Comparison of ENCODE assay signal across 22 cellular contexts in the genomic region with DNA sequence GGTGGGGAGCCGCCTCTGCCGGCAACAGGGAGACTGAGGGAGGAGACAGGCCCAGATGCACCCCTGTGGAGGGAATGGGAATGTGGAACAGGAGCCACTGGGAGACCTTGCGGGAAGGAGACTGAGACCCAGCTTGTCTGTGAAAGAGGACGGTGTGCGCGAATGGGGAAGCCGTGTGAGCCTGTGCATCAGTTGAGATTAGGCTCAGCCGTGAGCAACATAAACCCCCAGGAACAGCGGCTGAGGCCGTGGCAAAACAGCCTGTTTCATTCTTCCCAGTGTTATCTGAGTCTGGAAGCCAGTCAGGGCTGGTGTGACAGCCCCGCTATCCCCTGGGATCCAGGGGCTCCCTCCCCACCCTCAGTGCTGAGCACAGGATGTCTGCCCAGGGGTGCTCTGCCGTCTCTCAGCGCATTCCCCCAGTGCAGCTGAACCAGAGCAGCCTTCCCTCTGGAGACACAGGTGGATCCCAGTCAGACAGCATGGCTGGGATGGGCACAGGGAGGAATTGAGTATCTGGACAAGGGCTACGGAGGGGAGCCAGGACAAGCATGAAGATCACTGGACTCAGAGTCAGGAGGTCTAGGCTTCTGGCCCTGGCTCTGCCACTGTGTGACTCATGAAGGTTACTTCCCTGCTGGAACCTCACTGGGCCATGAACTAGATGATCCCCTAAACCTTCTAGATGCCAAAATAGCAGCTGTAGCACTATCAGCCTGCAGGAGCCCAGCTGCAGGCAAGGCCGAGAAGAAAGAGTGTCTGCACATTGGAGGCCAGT. TPM values are rescaled to one million over a fixed set of nuclear protein-coding genes. Genes with fewer than 3 reads are reported as not detected.
DNase-seq lines count a peak whose midpoint lies in the region; ATAC-seq, FAIRE-seq and TF ChIP-seq lines count a peak whose summit lies in the region.
"Had no signal": no experiment of that assay in that cellular context is flagged by ENCODE, and none has a peak within 500 bp of the region (broad histone marks: within the 10 kb centered on the region; RNA-seq: fewer than 3 reads in every experiment).

No MANE protein-coding gene starts in this region.

- H3K4me3 ChIP-seq in HEK293 (ENCODE audit: low read depth, low read length) = no peak overlapping the region
- no peak overlapping the region for H3K4me3 ChIP-seq in H1 (ENCODE audit: extremely low read depth in 1 of 4, insufficient read depth in 2 of 4, low read depth in 3 of 4, low read length in 4 of 4)
- peak overlapping the region in 1 of 2 experiments; percentile 33 for H3K4me3 ChIP-seq in mesenchymal stem cell (ENCODE audit: insufficient read depth in 1 of 2, low read depth in 1 of 2, low read length in 2 of 2)
- H3K4me3 ChIP-seq in small intestine (ENCODE audit: low read depth in 1 of 2, low read length in 2 of 2) = no peak overlapping the region
- H3K4me3 ChIP-seq: skin epidermis had no signal

- 89% methylated on average over 8 of the region's 15 CpGs; no CpG with 5 or more reads in 1 of the 2 experiments for WGBS in H1 (ENCODE audit: extremely low coverage in 1 of 2, insufficient coverage in 1 of 2, insufficient read length in 1 of 2, insufficient replicate concordance in 2 of 2, low coverage in 1 of 2, low lambda C conversion rate in 2 of 2, missing lambda C conversion rate in 1 of 2), 2 experiments
- WGBS in mesenchymal stem cell = 85% methylated on average over 15 of the region's 15 CpGs
- 64 to 82% (median 78%) methylated on average over 13 to 15 of the region's 15 CpGs for WGBS in small intestine, 3 donors

- H2BK120ac ChIP-seq in H1 (replicated peaks; ENCODE audit: low read depth, low read length) = no peak overlapping the region
- H2BK120ac ChIP-seq in mesenchymal stem cell (ENCODE audit: low read depth, low read length) = no peak overlapping the region

- H3K4me3 Mint-ChIP-seq in WTC11 = no peak overlapping the region
- H3K4me3 Mint-ChIP-seq: activated naive CD8-positive, alpha-beta T cell treated with anti-CD3 and anti-CD28 coated beads, Interleukin-2, amount 10 ng/mL, durations not matched to agents 7 days and 5 days; activated T-cell treated with anti-CD3 and anti-CD28 coated beads, Interleukin-2, amount 50 U/mL, for 24 hours; central memory CD8-positive, alpha-beta T cell; effector memory CD8-positive, alpha-beta T cell; IgD-negative memory B cell; memory B cell had no signal

- H3K27ac Mint-ChIP-seq in WTC11 = no peak overlapping the region
- H3K27ac Mint-ChIP-seq: activated naive CD8-positive, alpha-beta T cell treated with anti-CD3 and anti-CD28 coated beads, Interleukin-2, amount 10 ng/mL, durations not matched to agents 7 days and 5 days; activated T-cell treated with anti-CD3 and anti-CD28 coated beads, Interleukin-2, amount 50 U/mL, for 24 hours; effector memory CD8-positive, alpha-beta T cell; IgD-negative memory B cell; memory B cell had no signal

- TF ChIP-seq RAD21 in H1 (IDR thresholded peaks at IDR 0.05 in 1 of 2, conservative IDR thresholded peaks at IDR 0.05 in 1 of 2; ENCODE audit: low read depth in 2 of 2, low read length in 2 of 2) = no peak

- no peak for TF ChIP-seq EP300 in H1 (IDR thresholded peaks at IDR 0.05; ENCODE audit: borderline replicate concordance in 1 of 2, low read depth in 2 of 2, low read length in 2 of 2)

- FAIRE-seq in H1 (lab: Jason Lieb, UNC) = no peak
- no peak for FAIRE-seq in small intestine (lab: Jason Lieb, UNC)
- FAIRE-seq: RCC 7860, urothelium cell line had no signal

- H3K23me2 ChIP-seq in H1 (ENCODE audit: low read depth, low read length) = no peaks in the 10 kb centered on the region

- H2AFZ ChIP-seq in H1 (ENCODE audit: low read length) (no peak overlapping the region), mesenchymal stem cell (ENCODE audit: low read depth, low read length) (no peak overlapping the region)

- ATAC-seq in WTC11 (no peak), SK-N-SH treated with all-trans-retinoic acid at 6 μM for 48 hours (no peak)
- ATAC-seq: effector memory CD8-positive, alpha-beta T cell; foreskin keratinocyte had no signal

- no peaks in the 10 kb centered on the region for H3K36me3 Mint-ChIP-seq in WTC11
- H3K36me3 Mint-ChIP-seq: activated naive CD8-positive, alpha-beta T cell treated with anti-CD3 and anti-CD28 coated beads, Interleukin-2, amount 10 ng/mL, durations not matched to agents 7 days and 5 days; memory B cell had no signal

- H3K9me3 Mint-ChIP-seq in WTC11 = no peaks in the 10 kb centered on the region
- H3K9me3 Mint-ChIP-seq: activated naive CD8-positive, alpha-beta T cell treated with anti-CD3 and anti-CD28 coated beads, Interleukin-2, amount 10 ng/mL, durations not matched to agents 7 days and 5 days; activated T-cell treated with anti-CD3 and anti-CD28 coated beads, Interleukin-2, amount 50 U/mL, for 24 hours; central memory CD8-positive, alpha-beta T cell; effector memory CD8-positive, alpha-beta T cell; IgD-negative memory B cell; memory B cell had no signal

- H3K4ac ChIP-seq in H1 (replicated peaks; ENCODE audit: insufficient read length, low read depth, low read length) (no peak overlapping the region), mesenchymal stem cell (ENCODE audit: low read depth in 1 of 2, low read length in 2 of 2) (no peak overlapping the region)

- H2BK20ac ChIP-seq in H1 (ENCODE audit: low read length) = no peak overlapping the region

- H2BK5ac ChIP-seq in H1 (ENCODE audit: low read depth, low read length) (no peak overlapping the region), mesenchymal stem cell (ENCODE audit: low read depth, low read length, poor library complexity, severe bottlenecking) (no peak overlapping the region)

- H4K8ac ChIP-seq in H1 (ENCODE audit: extremely low read depth, insufficient read depth, low read length) (0 out of 2 replicates have a peak overlapping the region, but pooled peaks have one; percentile 51), mesenchymal stem cell (ENCODE audit: low read length) (no peak overlapping the region)

- H3K27me3 ChIP-seq in H1 (replicated peaks in 1 of 4; ENCODE audit: control insufficient read depth in 3 of 4, extremely low read depth in 1 of 4, insufficient read depth in 3 of 4, low read length in 3 of 4) (peaks cover 17 to 54% (median 34%) of the 10 kb centered on the region in 4 experiments), mesenchymal stem cell (ENCODE audit: control insufficient read depth in 1 of 2, insufficient read depth in 1 of 2, low read length in 2 of 2) (no peaks in the 10 kb centered on the region), small intestine (ENCODE audit: control insufficient read depth in 2 of 2, insufficient read depth in 2 of 2, low read length in 2 of 2) (no peaks in the 10 kb centered on the region)
- H3K27me3 ChIP-seq: foreskin keratinocyte had no signal

- H3K18ac ChIP-seq in H1 (ENCODE audit: extremely low read depth, low read length) (no peak overlapping the region), mesenchymal stem cell (ENCODE audit: low read depth in 1 of 2, low read length in 2 of 2) (peak overlapping the region in 1 of 2 experiments; percentile 35)

- H4K91ac ChIP-seq in H1 (replicated peaks; ENCODE audit: insufficient read length, low read length) (no peak overlapping the region), mesenchymal stem cell (ENCODE audit: low read length) (no peak overlapping the region)

- no peaks in the 10 kb centered on the region for H3K79me2 ChIP-seq in H1 (ENCODE audit: control insufficient read depth in 1 of 2, insufficient read depth in 2 of 2, low read length in 2 of 2)

- DNase-seq in H1 (ENCODE audit: low read depth in 1 of 2, low spot score in 2 of 2) = no peak
- peak; percentile 24 for DNase-seq in mesenchymal stem cell
- peak; percentile 25 for DNase-seq in small intestine
- DNase-seq in NCI-H1105 (lab: John Stamatoyannopoulos, UW) = no peak
- no peak for DNase-seq in WTC11 (ENCODE audit: low spot score)
- DNase-seq in activated naive CD4-positive, alpha-beta T cell (lab: John Stamatoyannopoulos, UW) = no peak
- DNase-seq: ACHN; activated naive CD8-positive, alpha-beta T cell treated with anti-CD3 and anti-CD28 coated beads, Interleukin-2, amount 10 ng/mL, durations not matched to agents 7 days and 5 days; activated T-cell treated with anti-CD3 and anti-CD28 coated beads, Interleukin-2, amount 50 U/mL, for 24 hours; effector memory CD8-positive, alpha-beta T cell; foreskin keratinocyte; NCI-H1048; NCI-H748 treated with DMSO at 0.1 percent for 48 hours; SW 1271 had no signal

- no peak overlapping the region for H3K14ac ChIP-seq in H1 (ENCODE audit: insufficient read length)
- no peak overlapping the region for H3K14ac ChIP-seq in mesenchymal stem cell (ENCODE audit: low read length in 2 of 2)

- no peak for TF ChIP-seq POLR2A in H1 (IDR thresholded peaks at IDR 0.05; ENCODE audit: control extremely low read depth in 1 of 2, low read depth in 2 of 2, low read length in 2 of 2)

- H2AK5ac ChIP-seq in H1 (ENCODE audit: low read depth, low read length) (no peak overlapping the region), mesenchymal stem cell (ENCODE audit: low read length, severe bottlenecking) (no peak overlapping the region)

- H2BK15ac ChIP-seq in H1 (ENCODE audit: low read length) (no peak overlapping the region), mesenchymal stem cell (ENCODE audit: low read depth, poor library complexity, severe bottlenecking) (no peak overlapping the region)

- CTCF ChIA-PET in HEK293 (lab: Yijun Ruan, JAX) = interaction anchor here (0.7 kb wide), 1 partner anchor 83 kb away, joined by 3 read pairs; no protein-coding TSS in a partner anchor
- CTCF ChIA-PET in H1 (lab: Charles Lee; ENCODE audit: partially characterized antibody) = interaction anchor here (0.8 to 26.2 kb wide), 6 partner anchors 11 to 84 kb away, joined by 3 to 394 read pairs (median 4); no protein-coding TSS in a partner anchor
- CTCF ChIA-PET in WTC11 (lab: Charles Lee) = interaction anchor here (1.6 to 3.4 kb wide), 2 partner anchors 10 kb away, joined by 5 to 11 read pairs; no protein-coding TSS in a partner anchor

- H2BK12ac ChIP-seq in H1 (ENCODE audit: low read depth, low read length) (no peak overlapping the region), mesenchymal stem cell (ENCODE audit: low read length in 2 of 2) (peak overlapping the region in 1 of 2 experiments; percentile 14)

- H3K27me3 Mint-ChIP-seq in WTC11 (ENCODE audit: low read depth) = peaks cover 62% of the 10 kb centered on the region
- H3K27me3 Mint-ChIP-seq: activated naive CD8-positive, alpha-beta T cell treated with anti-CD3 and anti-CD28 coated beads, Interleukin-2, amount 10 ng/mL, durations not matched to agents 7 days and 5 days had no signal

- H3K56ac ChIP-seq in H1 (replicated peaks; ENCODE audit: insufficient read length, low read depth, low read length) = no peak overlapping the region

- H3K36me3 ChIP-seq in HEK293 (ENCODE audit: control insufficient read depth in 2 of 2, insufficient read depth in 1 of 2, low read length in 2 of 2) = peaks cover 0 to 14% of the 10 kb centered on the region in 2 experiments; a peak in 1 of 3 replicates
- H3K36me3 ChIP-seq in H1 (ENCODE audit: control insufficient read depth in 2 of 4, insufficient read depth in 4 of 4, low read length in 3 of 4) = no peaks in the 10 kb centered on the region
- H3K36me3 ChIP-seq in mesenchymal stem cell (ENCODE audit: control insufficient read depth in 1 of 2, insufficient read depth in 2 of 2, low read depth in 1 of 2, low read length in 2 of 2) = peaks cover 15 to 72% of the 10 kb centered on the region in 2 experiments
- peaks cover 0 to 2% of the 10 kb centered on the region in 2 donors for H3K36me3 ChIP-seq in small intestine (ENCODE audit: control insufficient read depth in 2 of 2, insufficient read depth in 2 of 2, low read length in 2 of 2)

- no peak overlapping the region for H3K4me2 ChIP-seq in H1 (ENCODE audit: insufficient read depth in 1 of 2, low read depth in 2 of 2, low read length in 2 of 2)
- H3K4me2 ChIP-seq in mesenchymal stem cell (ENCODE audit: low read length, poor library complexity, severe bottlenecking) = no peak overlapping the region

- no peak overlapping the region for H3K23ac ChIP-seq in H1 (ENCODE audit: insufficient read length)
- H3K23ac ChIP-seq in mesenchymal stem cell (ENCODE audit: low read length in 2 of 2) = no peak overlapping the region

- peaks cover 0 to 2% of the 10 kb centered on the region in 2 experiments for H4K20me1 ChIP-seq in H1 (replicated peaks in 1 of 2; ENCODE audit: control insufficient read depth in 1 of 2, insufficient read depth in 2 of 2, low read length in 2 of 2)

- no peak overlapping the region for H4K5ac ChIP-seq in H1 (ENCODE audit: insufficient read length, low read depth, low read length)

- H3K27ac ChIP-seq in HEK293 (ENCODE audit: extremely low read depth, low read depth, low read length) = no peak overlapping the region
- no peak overlapping the region for H3K27ac ChIP-seq in H1 (ENCODE audit: low read depth, low read length)
- no peak overlapping the region for H3K27ac ChIP-seq in mesenchymal stem cell (ENCODE audit: low read length, poor library complexity, severe bottlenecking)
- H3K27ac ChIP-seq in small intestine (ENCODE audit: low read depth in 1 of 2, low read length in 1 of 2) = peak overlapping the region; percentile 2 to 74
- H3K27ac ChIP-seq: foreskin keratinocyte had no signal

- H3K9me3 ChIP-seq in HEK293 (ENCODE audit: control insufficient read depth, insufficient read depth, low read depth, low read length) = no peaks in the 10 kb centered on the region
- no peaks in the 10 kb centered on the region for H3K9me3 ChIP-seq in H1 (ENCODE audit: insufficient read depth in 2 of 2, low read depth in 1 of 2, low read length in 1 of 2)
- no peaks in the 10 kb centered on the region for H3K9me3 ChIP-seq in mesenchymal stem cell (ENCODE audit: control insufficient read depth, low read length)
- H3K9me3 ChIP-seq in small intestine (ENCODE audit: control insufficient read depth, low read depth) = no peaks in the 10 kb centered on the region

- no peak overlapping the region for H3K9ac ChIP-seq in H1 (replicated peaks in 1 of 4; ENCODE audit: extremely low read depth in 1 of 4, low read depth in 3 of 4, low read length in 3 of 4)
- peak overlapping the region; percentile 77 for H3K9ac ChIP-seq in mesenchymal stem cell (ENCODE audit: low read length)

- no peaks in the 10 kb centered on the region for H3K79me1 ChIP-seq in H1 (ENCODE audit: low read depth, low read length)
- H3K79me1 ChIP-seq in mesenchymal stem cell (replicated peaks; ENCODE audit: low read length, poor library complexity, severe bottlenecking) = peaks cover 35% of the 10 kb centered on the region

- H3K4me1 ChIP-seq in HEK293 (ENCODE audit: control insufficient read depth, insufficient read depth, low read length) (no peaks in the 10 kb centered on the region), H1 (replicated peaks in 1 of 4; ENCODE audit: control insufficient read depth in 3 of 4, insufficient read depth in 4 of 4, low read length in 3 of 4) (peaks cover 0 to 15% (median 7%) of the 10 kb centered on the region in 4 experiments; a peak in 5 of 7 replicates), mesenchymal stem cell (ENCODE audit: control insufficient read depth, insufficient read depth, low read depth, low read length) (peaks cover 38% of the 10 kb centered on the region), small intestine (ENCODE audit: control insufficient read depth in 2 of 2, insufficient read depth in 1 of 2, low read depth in 1 of 2, low read length in 1 of 2) (peaks cover 4 to 16% of the 10 kb centered on the region in 2 donors)
- H3K4me1 ChIP-seq: foreskin keratinocyte had no signal

- peaks cover 14% of the 10 kb centered on the region for H3K4me1 Mint-ChIP-seq in WTC11
- H3K4me1 Mint-ChIP-seq: memory B cell had no signal

- POLR2A ChIA-PET in HEK293 (lab: Yijun Ruan, JAX) (no interaction called here), H1 (lab: Charles Lee; ENCODE audit: partially characterized antibody) (interaction anchor here (1.5 kb wide), 1 partner anchor 25 kb away, joined by 3 read pairs; no protein-coding TSS in a partner anchor), WTC11 (lab: Charles Lee) (no interaction called here)

- TF ChIP-seq CTCF in HEK293 (tag by site-specific recombination; IDR thresholded peaks at IDR 0.05) (no peak), H1 (IDR thresholded peaks at IDR 0.05; ENCODE audit: control extremely low read depth in 1 of 3, insufficient read depth in 1 of 3, low read depth in 1 of 3, low read length in 3 of 3) (no peak), WTC11 (IDR thresholded peaks at IDR 0.05) (no peak)

RNA-seq across cellular contexts. Expression of a gene that starts 8.5 kb away (rescaled TPM):
- 1.1 and 1.3 TPM in 2 replicates for total RNA-seq in H1 (2021; fragmentation: NEBNext Ultra II Directional; extraction: Animal tissue kit (Norgen Biotek cat#: 25700))
- polyA plus RNA-seq in H1 (2011; rRNA removed) (1.5 and 2.1 TPM in 2 replicates), small intestine (10 to 100 TPM; 33.0 to 66.0 (median 64.3) TPM)
- polyA plus RNA-seq in H1 (2011; cell fraction: cytosol; rRNA removed) = 1.2 TPM
- polyA plus RNA-seq in H1 (2011; cell fraction: nucleus; rRNA removed) = 1.2 TPM
- 0.60 to 1.0 TPM (median 0.64 TPM) in 4 replicates for polyA plus RNA-seq in H1 (2012, experiment 1 of 2)
- 0.62 TPM for polyA plus RNA-seq in H1 (2012, experiment 2 of 2)
- polyA plus RNA-seq in H1 (2013, experiment 1 of 2) = 0.85 TPM
- polyA plus RNA-seq in H1 (2013, experiment 2 of 2) = 0.72 TPM
- polyA minus RNA-seq in H1 (2011; rRNA and poly(A)+ RNA removed) = 0.46 and 0.50 TPM in 2 replicates
- 0.73 TPM for polyA minus RNA-seq in H1 (2011; cell fraction: cytosol; rRNA and poly(A)+ RNA removed)
- 0.80 TPM for polyA minus RNA-seq in H1 (2011; cell fraction: nucleus; rRNA and poly(A)+ RNA removed)
- polyA plus RNA-seq in mesenchymal stem cell (2013, experiment 1 of 2) = 50.9 TPM
- 50.4 TPM for polyA plus RNA-seq in mesenchymal stem cell (2013, experiment 2 of 2)
- 3.2 to 5.6 TPM (median 4.2 TPM) in 3 replicates for total RNA-seq in WTC11 (2021)

RNA-seq across cellular contexts. Expression of a gene that starts 20.6 kb away (rescaled TPM):
- total RNA-seq in H1 (2021; fragmentation: NEBNext Ultra II Directional; extraction: Animal tissue kit (Norgen Biotek cat#: 25700)) = 1.0 and 1.1 TPM in 2 replicates
- 0.78 and 2.1 TPM in 2 replicates for polyA plus RNA-seq in H1 (2011; rRNA removed)
- 1.4 TPM for polyA plus RNA-seq in H1 (2011; cell fraction: cytosol; rRNA removed)
- polyA plus RNA-seq in H1 (2011; cell fraction: nucleus; rRNA removed) = 1.9 TPM
- 1.2 to 3.1 TPM (median 2.4 TPM) in 4 replicates for polyA plus RNA-seq in H1 (2012, experiment 1 of 2)
- polyA plus RNA-seq in H1 (2012, experiment 2 of 2) = 0.81 TPM
- 1.3 TPM for polyA plus RNA-seq in H1 (2013, experiment 1 of 2)
- polyA plus RNA-seq in H1 (2013, experiment 2 of 2) = 1.2 TPM
- polyA minus RNA-seq in H1 (2011; rRNA and poly(A)+ RNA removed) = 2.4 and 2.6 TPM in 2 replicates
- 1.0 TPM for polyA minus RNA-seq in H1 (2011; cell fraction: cytosol; rRNA and poly(A)+ RNA removed)
- polyA minus RNA-seq in H1 (2011; cell fraction: nucleus; rRNA and poly(A)+ RNA removed) = 0.90 TPM
- polyA plus RNA-seq in mesenchymal stem cell (2013, experiment 1 of 2) = 0.04 TPM
- polyA plus RNA-seq in mesenchymal stem cell (2013, experiment 2 of 2) = 0.04 TPM
- polyA plus RNA-seq in small intestine = 1 to 10 TPM; 1.4 to 1.6 (median 1.4) TPM
- total RNA-seq in WTC11 (2021) = 0.37 to 0.78 TPM (median 0.61 TPM) in 3 replicates
- total RNA-seq: activated naive CD8-positive, alpha-beta T cell treated with anti-CD3 and anti-CD28 coated beads, Interleukin-2, amount 10 ng/mL, durations not matched to agents 7 days and 5 days had no signal
- polyA plus RNA-seq: IgD-negative memory B cell had no signal

Comparison
In these comparisons a context has a peak if more than half of its experiments do, and no peak if none do; other contexts are left out.
1. H3K27ac ChIP-seq: peak in small intestine (2 of 2); none in HEK293 (single experiment), H1 (single experiment) and mesenchymal stem cell (single experiment).
2. DNase-seq: peak in mesenchymal stem cell (single experiment) and small intestine (single experiment); none in H1 (0 of 2), NCI-H1105 (single experiment), WTC11 (single experiment) and activated naive CD4-positive, alpha-beta T cell (0 of 4).